In genomic region chr2:18991177-18992168, GRCh38 we compare ENCODE assay signal across 10 cellular contexts.
A peak's percentile ranks its signal among the peaks of the same experiment; 100 is the strongest.
DNase-seq lines count a peak whose midpoint lies in the region; ATAC-seq and TF ChIP-seq lines count a peak whose summit lies in the region.
"Had no signal": no experiment of that assay in that cellular context is flagged by ENCODE, and none has a peak within 500 bp of the region (broad histone marks: within the 10 kb centered on the region; RNA-seq: fewer than 3 reads in every experiment).

No MANE protein-coding gene starts in this region.

- peak overlapping the region; percentile 78 for H4K91ac ChIP-seq in mesenchymal stem cell (ENCODE audit: low read length)

- dilution Hi-C loops in mammary epithelial cell (cut with HindIII; ENCODE audit: low sequenced_read_pairs): no loop called here

- no peak overlapping the region for H3K9ac ChIP-seq in mammary epithelial cell (ENCODE audit: insufficient read depth, low read length)
- H3K9ac ChIP-seq in mesenchymal stem cell (ENCODE audit: low read length): peak overlapping the region; percentile 63

- in situ Hi-C loops in mammary epithelial cell (cut with MboI; ENCODE audit: low sequenced_read_pairs in 2 of 2): no loop called here

- H3K4ac ChIP-seq in mesenchymal stem cell (ENCODE audit: low read depth in 1 of 2, low read length in 2 of 2): peak overlapping the region; percentile 41 to 89

- no peak overlapping the region for H3K23ac ChIP-seq in mesenchymal stem cell (ENCODE audit: low read length in 2 of 2)

- H2AFZ ChIP-seq in mammary epithelial cell (ENCODE audit: low read depth, low read length) (peak overlapping the region; percentile 6), mesenchymal stem cell (ENCODE audit: low read depth, low read length) (no peak overlapping the region)

- H3K27ac ChIP-seq in mammary epithelial cell (ENCODE audit: insufficient read depth, low read depth, low read length) (peak overlapping the region; percentile 53), mesenchymal stem cell (ENCODE audit: low read length, poor library complexity, severe bottlenecking) (peak overlapping the region; percentile 97)
- H3K27ac ChIP-seq: neutrophil had no signal

- WGBS in mammary epithelial cell (ENCODE audit: low coverage, missing lambda C conversion rate): 2% methylated on average over 5 of the region's 5 CpGs
- WGBS in mesenchymal stem cell: 68% methylated on average over 1 of the region's 5 CpGs

- H4K20me1 ChIP-seq in mammary epithelial cell (ENCODE audit: insufficient read depth, low read length): no peaks in the 10 kb centered on the region

- H2BK120ac ChIP-seq in mesenchymal stem cell (ENCODE audit: low read depth, low read length): no peak overlapping the region

- ATAC-seq in HG03039 (IDR thresholded peaks at IDR 0.05; ENCODE audit: unreplicated experiment) (no peak), HG02623 (IDR thresholded peaks at IDR 0.05; ENCODE audit: unreplicated experiment) (no peak)

- H3K9me3 ChIP-seq in mammary epithelial cell (replicated peaks; ENCODE audit: insufficient read depth, low read length): no peaks in the 10 kb centered on the region
- no peaks in the 10 kb centered on the region for H3K9me3 ChIP-seq in mesenchymal stem cell (ENCODE audit: control insufficient read depth, low read length)
- H3K9me3 ChIP-seq: neutrophil had no signal

- peak overlapping the region; percentile 98 for H2BK5ac ChIP-seq in mesenchymal stem cell (ENCODE audit: low read depth, low read length, poor library complexity, severe bottlenecking)

- H3K4me3 ChIP-seq in mammary epithelial cell (replicated peaks in 1 of 3; ENCODE audit: insufficient read depth in 1 of 3, low read depth in 2 of 3, low read length in 3 of 3): no peak overlapping the region
- H3K4me3 ChIP-seq in mesenchymal stem cell (ENCODE audit: insufficient read depth in 1 of 2, low read depth in 1 of 2, low read length in 2 of 2): peak overlapping the region in 1 of 2 experiments; percentile 21

- no peaks in the 10 kb centered on the region for H3K79me1 ChIP-seq in mesenchymal stem cell (replicated peaks; ENCODE audit: low read length, poor library complexity, severe bottlenecking)

- DNase-seq in AG08396 (ENCODE audit: low spot score) (peak; percentile 47), NCI-H1694 (lab: John Stamatoyannopoulos, UW) (peak; percentile 98), mammary epithelial cell (peak; percentile 70), mesenchymal stem cell (peak; percentile 54), NCI-H187 (lab: John Stamatoyannopoulos, UW) (no peak), HEK293T (ENCODE audit: extremely low spot score) (no peak)
- DNase-seq: activated gamma-delta T cell had no signal

- H3K79me2 ChIP-seq in mammary epithelial cell (ENCODE audit: insufficient read depth, low read length): no peaks in the 10 kb centered on the region

- peak overlapping the region in 1 of 2 experiments; percentile 71 for H3K14ac ChIP-seq in mesenchymal stem cell (ENCODE audit: low read length in 2 of 2)

- H2AK5ac ChIP-seq in mesenchymal stem cell (ENCODE audit: low read length, severe bottlenecking): peak overlapping the region; percentile 100

- no peak for TF ChIP-seq CTCF in mammary epithelial cell (conservative IDR thresholded peaks at IDR 0.05 in 1 of 2, IDR thresholded peaks at IDR 0.05 in 1 of 2; ENCODE audit: extremely low read depth in 1 of 2, insufficient read depth in 1 of 2, low read depth in 1 of 2, low read length in 2 of 2)

- H2BK15ac ChIP-seq in mesenchymal stem cell (ENCODE audit: low read depth, poor library complexity, severe bottlenecking): peak overlapping the region; percentile 2

- peak overlapping the region; percentile 92 to 99 for H2BK12ac ChIP-seq in mesenchymal stem cell (ENCODE audit: low read length in 2 of 2)

- H3K36me3 ChIP-seq in mammary epithelial cell (ENCODE audit: insufficient read depth, low read length): no peaks in the 10 kb centered on the region
- no peaks in the 10 kb centered on the region for H3K36me3 ChIP-seq in mesenchymal stem cell (ENCODE audit: control insufficient read depth in 1 of 2, insufficient read depth in 2 of 2, low read depth in 1 of 2, low read length in 2 of 2)
- H3K36me3 ChIP-seq: neutrophil had no signal

- POLR2A ChIA-PET in HEK293T (lab: Yijun Ruan, JAX): no interaction called here

- H3K4me2 ChIP-seq in mammary epithelial cell (ENCODE audit: insufficient read depth, low read depth, low read length) (peak overlapping the region; percentile 51), mesenchymal stem cell (ENCODE audit: low read length, poor library complexity, severe bottlenecking) (peak overlapping the region; percentile 21)

- BruUV-seq in mammary epithelial cell (replicated peaks; lab: Mats Ljungman, UMichigan): no TSS peak

- intact Hi-C loops in mammary epithelial cell (cut with micrococcal nuclease): loop anchor here (1.0 to 5.0 kb wide), 4 partner anchors 107 to 365 kb away; no protein-coding TSS in a partner anchor

- peak overlapping the region; percentile 37 to 91 for H3K18ac ChIP-seq in mesenchymal stem cell (ENCODE audit: low read depth in 1 of 2, low read length in 2 of 2)

- no peaks in the 10 kb centered on the region for H3K27me3 ChIP-seq in mammary epithelial cell (ENCODE audit: insufficient read depth, low read length)
- H3K27me3 ChIP-seq in mesenchymal stem cell (ENCODE audit: control insufficient read depth in 1 of 2, insufficient read depth in 1 of 2, low read length in 2 of 2): no peaks in the 10 kb centered on the region
- H3K27me3 ChIP-seq: neutrophil had no signal

- CTCF ChIA-PET in mammary epithelial cell (lab: Charles Lee; ENCODE audit: low non-redundant PET) (no interaction called here), HEK293T (lab: Yijun Ruan, JAX) (no interaction called here)

- H3K4me1 ChIP-seq in mammary epithelial cell (ENCODE audit: insufficient read depth, low read length) (peaks cover 28% of the 10 kb centered on the region), mesenchymal stem cell (ENCODE audit: control insufficient read depth, insufficient read depth, low read depth, low read length) (peaks cover 8% of the 10 kb centered on the region)

- peak overlapping the region; percentile 61 for H4K8ac ChIP-seq in mesenchymal stem cell (ENCODE audit: low read length)

TF ChIP-seq in HEK293T, 16 proteins besides CTCF, POLR2A, EP300 and RAD21:
- no peak for TF ChIP-seq L3MBTL2 (conservative IDR thresholded peaks at IDR 0.05)
- no peak for TF ChIP-seq CTBP1 (IDR thresholded peaks at IDR 0.05; ENCODE audit: borderline replicate concordance)
- no peak for TF ChIP-seq FOXK2 (IDR thresholded peaks at IDR 0.05)
- no peak for TF ChIP-seq ARNT (IDR thresholded peaks at IDR 0.05)
- TF ChIP-seq ELF4 (IDR thresholded peaks at IDR 0.05): no peak
- no peak for TF ChIP-seq FOXA1 (IDR thresholded peaks at IDR 0.05)
- TF ChIP-seq ZNF384 (IDR thresholded peaks at IDR 0.05): no peak
- TF ChIP-seq BHLHE40 (IDR thresholded peaks at IDR 0.05; ENCODE audit: borderline replicate concordance): no peak
- TF ChIP-seq HDGF (IDR thresholded peaks at IDR 0.05; ENCODE audit: borderline replicate concordance): no peak
- no peak for TF ChIP-seq SP1 (IDR thresholded peaks at IDR 0.05)
- TF ChIP-seq PKNOX1 (IDR thresholded peaks at IDR 0.05): no peak
- TF ChIP-seq NFRKB (IDR thresholded peaks at IDR 0.05): no peak
- no peak for TF ChIP-seq LEF1 (IDR thresholded peaks at IDR 0.05; ENCODE audit: borderline replicate concordance)
- no peak for TF ChIP-seq SUZ12 (IDR thresholded peaks at IDR 0.05)

Comparison
In these comparisons a context has a peak if more than half of its experiments do, and no peak if none do; other contexts are left out.
1. DNase-seq: peak in AG08396 (single experiment), NCI-H1694 (single experiment), mammary epithelial cell (single experiment) and mesenchymal stem cell (single experiment); none in NCI-H187 (0 of 2) and HEK293T (single experiment).